Comparison of ENCODE assay signal across 8 cellular contexts in the genomic region with DNA sequence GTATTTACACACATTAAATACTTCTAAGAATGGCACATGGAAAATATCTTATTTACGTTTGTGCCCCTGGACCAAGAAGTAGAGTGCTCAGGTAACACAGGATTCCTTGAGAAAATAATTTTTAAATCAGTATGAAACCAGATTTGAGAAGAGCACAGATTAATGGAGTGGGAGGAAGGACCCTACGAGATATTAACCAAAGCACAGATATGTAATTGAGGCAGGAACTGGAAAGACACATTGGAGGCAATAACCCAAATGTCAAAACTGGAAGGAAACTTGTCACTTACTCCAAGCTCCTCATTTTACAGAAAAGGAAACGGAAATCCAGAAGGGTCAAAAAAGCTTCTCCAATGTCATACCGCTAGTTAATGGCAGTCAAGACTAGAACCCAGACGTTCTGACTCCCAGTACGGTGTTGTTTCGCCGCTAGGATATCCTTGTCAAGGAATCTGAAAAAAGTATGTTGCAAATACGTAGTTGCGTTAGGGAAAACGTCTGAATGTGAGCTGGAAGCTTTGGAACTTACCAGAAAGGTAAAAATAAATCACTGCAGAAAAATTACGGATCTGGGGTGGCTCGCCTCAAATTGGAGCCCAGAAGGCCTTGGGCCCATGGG. TPM values are rescaled to one million over a fixed set of nuclear protein-coding genes. Genes with fewer than 3 reads are reported as not detected.
DNase-seq lines count a peak whose midpoint lies in the region; ATAC-seq and TF ChIP-seq lines count a peak whose summit lies in the region.

No MANE protein-coding gene starts in this region.

- H3K9me3 ChIP-seq in fibroblast of lung (ENCODE audit: control insufficient read depth, insufficient read depth, low read depth, low read length), result no peaks in the 10 kb centered on the region
- no peaks in the 10 kb centered on the region for H3K9me3 ChIP-seq in psoas muscle

- H2AFZ ChIP-seq in fibroblast of lung (ENCODE audit: low read length), result peak overlapping the region; percentile 100

- TF ChIP-seq CTCF in fibroblast of lung (conservative IDR thresholded peaks at IDR 0.05 in 1 of 2, IDR thresholded peaks at IDR 0.05 in 1 of 2; ENCODE audit: low read depth in 1 of 2, low read length in 2 of 2), result no peak
- TF ChIP-seq CTCF in psoas muscle (IDR thresholded peaks at IDR 0.05), result no peak

- H3K9ac ChIP-seq in fibroblast of lung (ENCODE audit: insufficient read depth, low read length), result peak overlapping the region; percentile 76

- intact Hi-C loops in psoas muscle (cut with DNase I), result loop anchor here (2.0 to 5.0 kb wide), 3 partner anchors 36 to 164 kb away; partner anchors contain the start of genes CLHC1 (in 2 of the 2) and RPS27A (in 2 of the 2)

- no peaks in the 10 kb centered on the region for H4K20me1 ChIP-seq in fibroblast of lung (ENCODE audit: control insufficient read depth, extremely low read depth, insufficient read depth, low read length)

- H3K4me3 ChIP-seq in fibroblast of lung (replicated peaks in 1 of 4; ENCODE audit: control extremely low read depth in 1 of 4, insufficient read depth in 1 of 4, low read depth in 3 of 4, low read length in 4 of 4) (peak overlapping the region; percentile 88 to 98 (median 90)), psoas muscle (peak overlapping the region; percentile 89)

- ATAC-seq in GM21825 (IDR thresholded peaks at IDR 0.05; ENCODE audit: unreplicated experiment) (peak; percentile 3), psoas muscle (peak in 2 of 4 donors; percentile 22 to 41), HG03045 (IDR thresholded peaks at IDR 0.05; ENCODE audit: unreplicated experiment) (no peak)

- in situ Hi-C loops in SK-MEL-5 (cut with HindIII; ENCODE audit: low pct_unique_long_range_greater_than_20kb, low sequenced_read_pairs), result no loop called here

- WGBS in psoas muscle, 3 donors, result 13 to 18% (median 14%) methylated on average over 13 of the region's 13 CpGs

- H3K36me3 ChIP-seq in fibroblast of lung (ENCODE audit: control insufficient read depth, insufficient read depth, low read length) (no peaks in the 10 kb centered on the region), psoas muscle (ENCODE audit: insufficient read depth in 1 of 2, low read depth in 1 of 2) (peaks cover 4 to 41% of the 10 kb centered on the region in 2 donors)

- peak; percentile 28 for DNase-seq in SK-MEL-5 (ENCODE audit: low read depth, low spot score)
- peak in 1 of 2 donors; percentile 5 for DNase-seq in fibroblast of lung (ENCODE audit: low read depth in 2 of 2)
- no peak for DNase-seq in psoas muscle
- no peak for DNase-seq in SW480 (ENCODE audit: low spot score)
- no peak for DNase-seq in amygdala (lab: John Stamatoyannopoulos, UW)
- DNase-seq in activated CD8-positive, alpha-beta memory T cell treated with anti-CD3 and anti-CD28 coated beads, Interleukin-2, amount 50 U/mL, for 48 hours, result no peak

- no peaks in the 10 kb centered on the region for H3K27me3 ChIP-seq in fibroblast of lung (ENCODE audit: control insufficient read depth, insufficient read depth, low read length)
- no peaks in the 10 kb centered on the region for H3K27me3 ChIP-seq in psoas muscle (ENCODE audit: insufficient read depth in 3 of 3, low read length in 2 of 3)

- peaks cover 6% of the 10 kb centered on the region for H3K79me2 ChIP-seq in fibroblast of lung (ENCODE audit: control insufficient read depth, insufficient read depth, low read length)

- H3K4me1 ChIP-seq in fibroblast of lung (ENCODE audit: control insufficient read depth, extremely low read depth, insufficient read depth, low read length) (no peaks in the 10 kb centered on the region), psoas muscle (peaks cover 13% of the 10 kb centered on the region)

- peak overlapping the region; percentile 90 for H3K4me2 ChIP-seq in fibroblast of lung (ENCODE audit: extremely low read depth, insufficient read depth, low read length)

- peak overlapping the region; percentile 78 for H3K27ac ChIP-seq in fibroblast of lung (ENCODE audit: insufficient read depth, low read length)
- peak overlapping the region; percentile 92 for H3K27ac ChIP-seq in psoas muscle

RNA-seq across cellular contexts. Expression of gene MTIF2, which starts 0.6 kb away (rescaled TPM):
- 108 and 109 TPM in 2 replicates for total RNA-seq in SK-MEL-5 (2014; rRNA removed; shearing (Covaris generic))
- polyA plus RNA-seq in SK-MEL-5 (2015; cell fraction: cytosol; rRNA removed), result 51.0 and 58.4 TPM in 2 replicates
- 109 and 137 TPM in 2 replicates for polyA plus RNA-seq in SK-MEL-5 (2015; cell fraction: nucleus; rRNA removed)
- total RNA-seq in fibroblast of lung (49.8 and 54.0 TPM in 2 replicates), psoas muscle (10 to 100 TPM; 33.8 to 47.7 (median 37.2) TPM)
- polyA plus RNA-seq in fibroblast of lung (22.8 and 24.5 TPM in 2 replicates), psoas muscle (10 to 100 TPM; 31.8 to 64.6 (median 53.5) TPM)
- polyA plus RNA-seq in fibroblast of lung (2012), result 22.3 and 24.2 TPM in 2 replicates
- polyA minus RNA-seq in fibroblast of lung (ENCODE audit: low replicate concordance), result 4.4 and 7.0 TPM in 2 replicates

RNA-seq across cellular contexts. Expression of gene RPS27A, which starts 35.9 kb away (rescaled TPM):
- 2,624 and 2,849 TPM in 2 replicates for total RNA-seq in SK-MEL-5 (2014; rRNA removed; shearing (Covaris generic))
- 2,051 and 2,174 TPM in 2 replicates for polyA plus RNA-seq in SK-MEL-5 (2015; cell fraction: cytosol; rRNA removed)
- polyA plus RNA-seq in SK-MEL-5 (2015; cell fraction: nucleus; rRNA removed), result 724 and 812 TPM in 2 replicates
- total RNA-seq in fibroblast of lung, result 679 and 797 TPM in 2 replicates
- polyA plus RNA-seq in fibroblast of lung, result 1,824 and 2,117 TPM in 2 replicates
- polyA plus RNA-seq in fibroblast of lung (2012), result 1,557 and 2,041 TPM in 2 replicates
- 27.7 and 29.7 TPM in 2 replicates for polyA minus RNA-seq in fibroblast of lung (ENCODE audit: low replicate concordance)
- total RNA-seq in psoas muscle, result 100 to 1,000 TPM; 360 to 487 (median 465) TPM
- 1,000 to 10,000 TPM; 1,032 to 1,630 (median 1,275) TPM for polyA plus RNA-seq in psoas muscle

RNA-seq across cellular contexts. Expression of gene CLHC1, which starts 36.3 kb away (rescaled TPM):
- 7.1 and 7.9 TPM in 2 replicates for total RNA-seq in SK-MEL-5 (2014; rRNA removed; shearing (Covaris generic))
- 3.7 and 4.0 TPM in 2 replicates for polyA plus RNA-seq in SK-MEL-5 (2015; cell fraction: cytosol; rRNA removed)
- 81.5 and 82.1 TPM in 2 replicates for polyA plus RNA-seq in SK-MEL-5 (2015; cell fraction: nucleus; rRNA removed)
- 7.2 and 11.9 TPM in 2 replicates for total RNA-seq in fibroblast of lung
- polyA plus RNA-seq in fibroblast of lung, result 2.5 and 6.5 TPM in 2 replicates
- 2.4 and 5.2 TPM in 2 replicates for polyA plus RNA-seq in fibroblast of lung (2012)
- not detected in 2 replicates for polyA minus RNA-seq in fibroblast of lung (ENCODE audit: low replicate concordance)
- 1 to 10 TPM; 2.1 to 3.7 (median 2.8) TPM for total RNA-seq in psoas muscle
- polyA plus RNA-seq in psoas muscle, result 1 to 10 TPM in 2 of 3 donors, under 1 TPM in 1; 0.47 to 6.8 (median 3.2) TPM
